In genomic region chr9:38540535-38540934, GRCh38 we compare ENCODE assay signal across 7 cellular contexts.
DNase-seq lines count a peak whose midpoint lies in the region; ATAC-seq and TF ChIP-seq lines count a peak whose summit lies in the region.
"Not testable (repeated sequence)": the region's sequence is repeated elsewhere in the genome, so short reads cannot be mapped to it uniquely, and the experiment has no call there.

No MANE protein-coding gene starts in this region.

- H3K9ac ChIP-seq in mesendoderm (ENCODE audit: low read length), result not testable (repeated sequence)

- H3K4me2 ChIP-seq in mesendoderm (ENCODE audit: low read length), result not testable (repeated sequence)

- not testable (repeated sequence) for H2BK5ac ChIP-seq in mesendoderm (ENCODE audit: low read length)

- TF ChIP-seq CTCF in BE2C (IDR thresholded peaks at IDR 0.05; ENCODE audit: low read depth, low read length); VCaP (conservative IDR thresholded peaks at IDR 0.05); choroid plexus epithelial cell (conservative IDR thresholded peaks at IDR 0.05; ENCODE audit: low read depth, low read length); fibroblast of pulmonary artery (IDR thresholded peaks at IDR 0.05; ENCODE audit: low read length, missing control alignments); heart left ventricle (IDR thresholded peaks at IDR 0.05): not testable (repeated sequence)

- H4K5ac ChIP-seq in mesendoderm (ENCODE audit: low read length), result not testable (repeated sequence)

- intact Hi-C loops in heart left ventricle (cut with DNase I); right cardiac atrium (cut with DNase I): not testable (repeated sequence)

- not testable (repeated sequence) for H3K18ac ChIP-seq in mesendoderm (ENCODE audit: low read length)

- not testable (repeated sequence) for H3K4me1 ChIP-seq in BE2C; heart left ventricle; right cardiac atrium (ENCODE audit: control insufficient read depth, insufficient read depth, low read length); mesendoderm (ENCODE audit: control insufficient read depth, low read depth, low read length)

- not testable (repeated sequence) for H3K79me1 ChIP-seq in mesendoderm (ENCODE audit: low read length)

- H3K56ac ChIP-seq in mesendoderm (ENCODE audit: low read length), result not testable (repeated sequence)

- not testable (repeated sequence) for H3K9me3 ChIP-seq in BE2C; heart left ventricle; right cardiac atrium (ENCODE audit: control insufficient read depth, low read length)

- H3K27ac ChIP-seq in VCaP, result peak overlapping the region; percentile 90
- H3K27ac ChIP-seq in heart left ventricle; mesendoderm (ENCODE audit: low read depth, low read length): not testable (repeated sequence)
- peak overlapping the region; percentile 23 for H3K27ac ChIP-seq in right cardiac atrium (ENCODE audit: low read length)

- peak; percentile 27 for DNase-seq in BE2C
- peak; percentile 19 for DNase-seq in choroid plexus epithelial cell (ENCODE audit: low read depth)
- DNase-seq in fibroblast of pulmonary artery (ENCODE audit: low read depth), result peak; percentile 26
- DNase-seq in heart left ventricle, result peak in 4 of 5 donors; percentile 36 to 76 (median 58)
- DNase-seq in right cardiac atrium, result peak; percentile 59 to 86 (median 76)
- peak; percentile 40 for DNase-seq in mesendoderm

- H3K4ac ChIP-seq in mesendoderm (ENCODE audit: low read depth, low read length), result not testable (repeated sequence)

- H3K79me2 ChIP-seq in mesendoderm (ENCODE audit: control insufficient read depth, insufficient read depth, low read length), result not testable (repeated sequence)

- not testable (repeated sequence) for H3K36me3 ChIP-seq in BE2C; heart left ventricle; mesendoderm (ENCODE audit: control insufficient read depth, insufficient read depth, low read length)

- ATAC-seq in heart left ventricle (peak; percentile 79 to 98 (median 90)), right cardiac atrium (peak; percentile 91 to 96)

- H2BK120ac ChIP-seq in mesendoderm (ENCODE audit: low read depth, low read length), result not testable (repeated sequence)

- H2BK15ac ChIP-seq in mesendoderm (replicated peaks; ENCODE audit: low read depth), result not testable (repeated sequence)

- TF ChIP-seq POLR2A in heart left ventricle (IDR thresholded peaks at IDR 0.05), result not testable (repeated sequence)

- H2AK5ac ChIP-seq in mesendoderm (ENCODE audit: low read length), result not testable (repeated sequence)

- 8 to 24% (median 14%) methylated on average over 5 of the region's 5 CpGs for WGBS in heart left ventricle, 4 donors
- 20% methylated on average over 5 of the region's 5 CpGs for WGBS in right cardiac atrium
- WGBS in mesendoderm (ENCODE audit: extremely low coverage, insufficient coverage, low lambda C conversion rate), result no CpG with 5 or more reads among the region's 5 CpGs

- not testable (repeated sequence) for H3K27me3 ChIP-seq in BE2C; heart left ventricle; right cardiac atrium (ENCODE audit: control insufficient read depth, insufficient read depth); mesendoderm (ENCODE audit: insufficient read depth, low read length, poor library complexity)

- not testable (repeated sequence) for H3K23ac ChIP-seq in mesendoderm (ENCODE audit: low read length)

- H4K8ac ChIP-seq in mesendoderm (ENCODE audit: low read depth, low read length), result not testable (repeated sequence)

- H3K4me3 ChIP-seq in BE2C (ENCODE audit: low read depth, low read length); choroid plexus epithelial cell (ENCODE audit: low read depth, low read length); fibroblast of pulmonary artery (replicated peaks; ENCODE audit: low read depth, low read length); heart left ventricle; right cardiac atrium (ENCODE audit: low read length); mesendoderm (ENCODE audit: low read length): not testable (repeated sequence)

Comparison
In these comparisons a context has a peak if more than half of its experiments do, and no peak if none do; other contexts are left out.
1. DNase-seq: peak in every context shown above with its lines; median percentile 76 in right cardiac atrium; 58 in heart left ventricle; 40 in mesendoderm; 27 in BE2C; 26 in fibroblast of pulmonary artery; 19 in choroid plexus epithelial cell.